ENCODE assay signal across 9 cellular contexts in the genomic region with DNA sequence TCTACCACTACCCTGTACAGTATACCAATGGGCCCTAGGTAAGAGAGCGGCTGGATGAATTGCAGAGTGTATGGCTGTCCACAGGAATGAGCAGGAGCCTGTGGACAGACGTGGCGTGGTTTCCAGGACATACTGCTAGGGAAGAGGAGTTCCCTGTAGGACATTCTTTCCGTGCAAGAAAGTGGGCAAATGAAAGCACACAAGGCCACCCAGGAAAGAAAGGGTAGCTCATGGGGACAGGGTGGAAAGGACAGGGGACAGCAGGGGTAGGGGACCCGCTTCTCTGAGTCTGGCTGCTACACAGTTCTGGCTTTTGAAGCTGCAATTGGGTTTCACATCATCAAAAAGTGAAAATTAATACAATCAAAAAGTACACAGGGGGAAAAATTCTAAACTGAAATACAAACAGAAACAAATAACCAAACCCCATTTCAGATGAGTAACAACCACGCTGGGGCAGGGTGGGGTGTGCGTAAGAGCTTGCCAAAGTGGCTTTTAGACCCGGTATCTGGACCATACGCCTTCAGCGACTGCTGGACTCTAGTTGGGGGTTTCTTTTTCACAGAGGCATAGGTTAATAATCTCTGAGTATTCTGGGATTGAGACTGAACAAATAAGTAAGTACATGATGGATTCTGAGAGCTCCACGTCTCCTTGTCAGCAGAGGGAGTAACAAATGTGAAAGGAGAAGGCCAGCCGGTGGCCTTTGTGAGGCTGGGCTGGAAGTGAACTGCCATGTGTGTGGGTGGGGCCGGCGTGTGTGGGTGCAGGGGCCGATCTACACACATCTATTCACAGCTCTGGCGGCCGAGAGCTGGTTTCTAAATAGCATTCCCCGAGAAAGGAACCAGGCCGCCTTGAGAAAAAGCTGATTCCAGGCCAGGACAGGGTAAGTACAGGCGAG.
A peak's percentile ranks its signal among the peaks of the same experiment; 100 is the strongest.
DNase-seq lines count a peak whose midpoint lies in the region; ATAC-seq and TF ChIP-seq lines count a peak whose summit lies in the region.
"Had no signal": no experiment of that assay in that cellular context is flagged by ENCODE, and none has a peak within 500 bp of the region (broad histone marks: within the 10 kb centered on the region; RNA-seq: fewer than 3 reads in every experiment).

No MANE protein-coding gene starts in this region.

- no peaks in the 10 kb centered on the region for H3K27me3 Mint-ChIP-seq in H9 (ENCODE audit: low read depth)

- no peak overlapping the region for H2BK15ac ChIP-seq in H9 (ENCODE audit: low read depth, low read length)

- H3K4ac ChIP-seq in H9 (ENCODE audit: low read depth, low read length): no peak overlapping the region

- no peaks in the 10 kb centered on the region for H3K9me3 ChIP-seq in H9 (ENCODE audit: control insufficient read depth, low read depth, low read length)
- H3K9me3 ChIP-seq in right atrium auricular region: no peaks in the 10 kb centered on the region
- no peaks in the 10 kb centered on the region for H3K9me3 ChIP-seq in skeletal muscle tissue (ENCODE audit: control insufficient read depth in 3 of 3, low read length in 3 of 3)

- no peak overlapping the region for H3K4me3 Mint-ChIP-seq in H9

- no peak overlapping the region for H3K56ac ChIP-seq in H9 (ENCODE audit: insufficient read length, low read depth, low read length)

- peak overlapping the region; percentile 16 to 74 (median 49); a peak in 3 of 7 replicates for H3K27ac Mint-ChIP-seq in H9

- TF ChIP-seq CTCF in H9 (conservative IDR thresholded peaks at IDR 0.05): no peak
- TF ChIP-seq CTCF in right atrium auricular region (IDR thresholded peaks at IDR 0.05): peak in 1 of 2 donors; percentile 36

- no peak overlapping the region for H4K8ac ChIP-seq in H9 (replicated peaks; ENCODE audit: insufficient read length, low read depth, low read length)

- H3K9ac ChIP-seq in H9 (ENCODE audit: extremely low read depth, insufficient read length, low read length): no peak overlapping the region
- peak overlapping the region; percentile 71 to 74 (median 73) for H3K9ac ChIP-seq in skeletal muscle tissue (ENCODE audit: low read depth in 1 of 3, low read length in 3 of 3)

- no peak overlapping the region for H3K14ac ChIP-seq in H9 (ENCODE audit: insufficient read depth, low read length)

- H4K91ac ChIP-seq in H9 (ENCODE audit: insufficient read length, low read depth, low read length): no peak overlapping the region

- DNase-seq in H9: peak; percentile 17
- DNase-seq in astrocyte of the hippocampus (ENCODE audit: low read depth, low spot score): peak; percentile 67
- peak; percentile 84 for DNase-seq in right atrium auricular region (ENCODE audit: low spot score)
- no peak for DNase-seq in RKO (ENCODE audit: low spot score)
- DNase-seq in stimulated activated naive CD4-positive, alpha-beta T cell treated with Interleukin-2 at 50 U/mL for 16 hours (lab: John Stamatoyannopoulos, UW): no peak

- H3K36me3 ChIP-seq in right atrium auricular region (no peaks in the 10 kb centered on the region), skeletal muscle tissue (ENCODE audit: control insufficient read depth in 3 of 3, insufficient read depth in 3 of 3, low read length in 3 of 3) (no peaks in the 10 kb centered on the region)

- H3K18ac ChIP-seq in H9 (ENCODE audit: insufficient read length, low read depth, low read length): no peak overlapping the region

- no peak overlapping the region for H2BK5ac ChIP-seq in H9 (ENCODE audit: insufficient read length, low read length)

- H2BK120ac ChIP-seq in H9 (ENCODE audit: low read depth, low read length, poor library complexity, severe bottlenecking): no peak overlapping the region

- no peaks in the 10 kb centered on the region for H3K4me1 ChIP-seq in H9 (ENCODE audit: insufficient read depth, low read length)
- H3K4me1 ChIP-seq in right atrium auricular region: peaks cover 0 to 59% of the 10 kb centered on the region in 2 donors
- peaks cover 51 to 67% (median 61%) of the 10 kb centered on the region in 3 donors for H3K4me1 ChIP-seq in skeletal muscle tissue (ENCODE audit: control insufficient read depth in 3 of 3, insufficient read depth in 3 of 3, low read length in 3 of 3)

- H3K79me1 ChIP-seq in H9 (ENCODE audit: insufficient read depth, low read depth, low read length, poor library complexity, severe bottlenecking): peaks cover 6% of the 10 kb centered on the region

- no peaks in the 10 kb centered on the region for H3K23me2 ChIP-seq in H9 (ENCODE audit: insufficient read length, low read depth, low read length, poor library complexity, severe bottlenecking)

- H3K9me3 Mint-ChIP-seq in H9: peaks cover 23 to 25% of the 10 kb centered on the region in 2 experiments

- no peak overlapping the region for H4K5ac ChIP-seq in H9 (ENCODE audit: insufficient read length, low read depth, low read length)

- H3K27ac ChIP-seq in H9 (ENCODE audit: insufficient read length, low read depth, low read length) (no peak overlapping the region), right atrium auricular region (peak overlapping the region; percentile 85 to 91), skeletal muscle tissue (ENCODE audit: low read depth, low read length) (peak overlapping the region; percentile 82)

- no peak overlapping the region for H2AK5ac ChIP-seq in H9 (ENCODE audit: insufficient read length, low read length)

- ATAC-seq in HG02759 (IDR thresholded peaks at IDR 0.05; ENCODE audit: unreplicated experiment): no peak
- no peak for ATAC-seq in HG03196 (IDR thresholded peaks at IDR 0.05; ENCODE audit: unreplicated experiment)
- ATAC-seq: left colon had no signal

- peaks cover 23 to 45% (median 32%) of the 10 kb centered on the region in 3 experiments for H3K36me3 Mint-ChIP-seq in H9 (ENCODE audit: insufficient read depth in 1 of 3, low read depth in 3 of 3)

- no peak overlapping the region for H2BK12ac ChIP-seq in H9 (ENCODE audit: insufficient read length, low read depth, low read length)

- WGBS in H9 (ENCODE audit: extremely low coverage, insufficient read length, low lambda C conversion rate): no CpG with 5 or more reads among the region's 20 CpGs

- no peak overlapping the region for H3T11ph ChIP-seq in H9 (ENCODE audit: low read length)

- no peak overlapping the region for H3K4me2 ChIP-seq in H9 (ENCODE audit: insufficient read depth, insufficient read length, low read length)

- H2BK20ac ChIP-seq in H9 (ENCODE audit: low read depth, low read length, poor library complexity, severe bottlenecking): no peak overlapping the region

- no peak overlapping the region for H2AFZ ChIP-seq in H9 (ENCODE audit: low read length)

- H3K79me2 ChIP-seq in H9 (ENCODE audit: insufficient read depth, low read length): peaks cover 11% of the 10 kb centered on the region; the same call in 1 of the 2 replicates

- H3K4me3 ChIP-seq in right atrium auricular region: peak overlapping the region; percentile 4 to 21
- H3K4me3 ChIP-seq in skeletal muscle tissue (ENCODE audit: low read length in 3 of 3): peak overlapping the region; percentile 39 to 52 (median 45)

- H3K4me1 Mint-ChIP-seq in H9: peaks cover 19 to 23% of the 10 kb centered on the region in 2 experiments

- H3K23ac ChIP-seq in H9 (ENCODE audit: insufficient read length, low read depth, low read length): no peak overlapping the region

- H3K27me3 ChIP-seq in H9 (ENCODE audit: insufficient read depth, low read length) (no peaks in the 10 kb centered on the region), right atrium auricular region (no peaks in the 10 kb centered on the region), skeletal muscle tissue (ENCODE audit: control insufficient read depth in 3 of 3, insufficient read depth in 3 of 3, low read length in 3 of 3) (no peaks in the 10 kb centered on the region)

- no peaks in the 10 kb centered on the region for H4K20me1 ChIP-seq in H9 (ENCODE audit: control insufficient read depth, insufficient read depth, insufficient read length)

Comparison
In these comparisons a context has a peak if more than half of its experiments do, and no peak if none do; other contexts are left out.
1. DNase-seq: peak in H9 (single experiment), astrocyte of the hippocampus (single experiment) and right atrium auricular region (single experiment); none in RKO (single experiment) and stimulated activated naive CD4-positive, alpha-beta T cell treated with Interleukin-2 at 50 U/mL for 16 hours (single experiment).